Comparison of ENCODE assay signal across 27 cellular contexts in genomic region chr19:616732-617526, GRCh38. TPM values are rescaled to one million over a fixed set of nuclear protein-coding genes. Genes with fewer than 3 reads are reported as not detected.
"Had no signal": no experiment of that assay in that cellular context is flagged by ENCODE, and none has a peak within 500 bp of the region (broad histone marks: within the 10 kb centered on the region; RNA-seq: fewer than 3 reads in every experiment).

No MANE protein-coding gene starts in this region.

- H3K4me3 Mint-ChIP-seq: activated naive CD8-positive, alpha-beta T cell; central memory CD8-positive, alpha-beta T cell; naive B cell; nephron progenitor cell; T-helper 17 cell had no signal

- H3K27ac Mint-ChIP-seq: activated naive CD8-positive, alpha-beta T cell; naive B cell; nephron progenitor cell; progenitor cell of endocrine pancreas; T-helper 17 cell had no signal

- H3K9me3 Mint-ChIP-seq: central memory CD8-positive, alpha-beta T cell; naive B cell; nephron progenitor cell had no signal

- H3K4me3 ChIP-seq: ovary, right lobe of liver, suprapubic skin, tibial artery, upper lobe of right lung had no signal

- H3K36me3 ChIP-seq: ovary had no signal

- H3K27me3 Mint-ChIP-seq: activated naive CD8-positive, alpha-beta T cell; central memory CD8-positive, alpha-beta T cell; progenitor cell of endocrine pancreas; T-helper 17 cell had no signal

- H3K4me1 ChIP-seq: right lobe of liver, upper lobe of right lung had no signal

- H3K4me1 Mint-ChIP-seq: central memory CD8-positive, alpha-beta T cell; nephron progenitor cell had no signal

- ATAC-seq: left ventricle myocardium superior, T-helper 17 cell, upper lobe of right lung had no signal

- H3K27me3 ChIP-seq: ovary, right lobe of liver, upper lobe of right lung had no signal

- H3K9me3 ChIP-seq: neutrophil, ovary, right lobe of liver, suprapubic skin, tibial artery, upper lobe of right lung had no signal

- H3K27ac ChIP-seq: neutrophil, ovary, right lobe of liver, suprapubic skin, tibial artery, upper lobe of right lung, WERI-Rb-1 had no signal

- DNase-seq: activated CD4-positive, alpha-beta T cell treated with anti-CD3 and anti-CD28 coated beads, Interleukin-2, amount 50 U/mL, for 1 hour; activated CD4-positive, CD25-positive, alpha-beta regulatory T cell treated with anti-CD3 and anti-CD28 coated beads, Interleukin-2, amount 50 U/mL, for 72 hours; activated effector memory CD4-positive, alpha-beta T cell treated with Interleukin-2 at 50 U/mL for 16 hours; activated naive CD4-positive, alpha-beta T cell treated with Interleukin-2 at 50 U/mL for 16 hours; anterior cingulate cortex; dermis blood vessel endothelial cell; effector CD4-positive, alpha-beta T cell; left ventricle myocardium superior; naive B cell; nephron progenitor cell; ovary; small intestine; stimulated activated CD4-positive, alpha-beta T cell treated with anti-CD3 and anti-CD28 coated beads, Interleukin-1b, Interleukin-23, amount 100 ng/mL, for 48 hours; stimulated activated naive CD4-positive, alpha-beta T cell; T-helper 17 cell; T1000; tibial artery; upper lobe of right lung; WERI-Rb-1 had no signal

RNA-seq across cellular contexts. Expression of gene FGF22, which starts 22.8 kb away (rescaled TPM):
- total RNA-seq: bronchial epithelial cell, dermis blood vessel endothelial cell, left ventricle myocardium superior, lung microvascular endothelial cell had no signal
